23 cellular contexts compared by ENCODE assay signal in genomic region chr13:67128148-67128547, GRCh38.
"Had no signal": no experiment of that assay in that cellular context is flagged by ENCODE, and none has a peak within 500 bp of the region (broad histone marks: within the 10 kb centered on the region; RNA-seq: fewer than 3 reads in every experiment).

No MANE protein-coding gene starts in this region.

- H3K9me3 Mint-ChIP-seq: naive B cell; nephron; stimulated activated memory B cell treated with anti-CD40 and anti-IgM and Interleukin-4, amounts not matched to agents 10 μg/mL and 1 μg/mL and 100 μg/mL, for 72 hours; stimulated activated naive CD8-positive, alpha-beta T cell treated with anti-CD3 and anti-CD28 coated beads, Interleukin-15, Interleukin-2, amounts not matched to agents 100 ng/mL and 50 ng/mL, for 24 hours had no signal

- H3K27me3 ChIP-seq: colonic mucosa, heart left ventricle, spleen, testis, tibial nerve had no signal

- DNase-seq: colonic mucosa; dermis blood vessel endothelial cell; effector CD8-positive, alpha-beta T cell; heart left ventricle; hippocampal formation; left colon; left ventricle myocardium superior; mesenchymal stem cell; midbrain; naive B cell; posterior cingulate gyrus; spleen; stimulated activated CD4-positive, alpha-beta T cell treated with anti-CD3 and anti-CD28 coated beads, Interleukin-15, amount 100 ng/mL, for 24 hours; stimulated activated CD4-positive, alpha-beta T cell treated with anti-CD3 and anti-CD28 coated beads, Interleukin-1b, Interleukin-23, amount 100 ng/mL, for 48 hours; stimulated activated CD4-positive, alpha-beta T cell treated with anti-CD3 and anti-CD28 coated beads, Interleukin-4, amount 100 ng/mL, for 24 hours; testis had no signal

- ATAC-seq: esophagus mucosa; heart left ventricle; left colon; left ventricle myocardium superior; sciatic nerve; stimulated activated memory B cell treated with anti-CD40 and anti-IgM and Interleukin-4, amounts not matched to agents 10 μg/mL and 1 μg/mL and 100 μg/mL, for 72 hours had no signal

- H3K27ac Mint-ChIP-seq: nephron; stimulated activated memory B cell treated with anti-CD40 and anti-IgM and Interleukin-4, amounts not matched to agents 10 μg/mL and 1 μg/mL and 100 μg/mL, for 72 hours; stimulated activated naive CD8-positive, alpha-beta T cell treated with anti-CD3 and anti-CD28 coated beads, Interleukin-15, Interleukin-2, amounts not matched to agents 100 ng/mL and 50 ng/mL, for 24 hours had no signal

- H3K27ac ChIP-seq: colonic mucosa, heart left ventricle, spleen, testis, tibial nerve had no signal

- H3K4me3 ChIP-seq: colonic mucosa, heart left ventricle, lung, spleen, testis, tibial nerve had no signal

- H3K4me3 Mint-ChIP-seq: nephron; stimulated activated memory B cell treated with anti-CD40 and anti-IgM and Interleukin-4, amounts not matched to agents 10 μg/mL and 1 μg/mL and 100 μg/mL, for 72 hours; stimulated activated naive CD8-positive, alpha-beta T cell treated with anti-CD3 and anti-CD28 coated beads, Interleukin-15, Interleukin-2, amounts not matched to agents 100 ng/mL and 50 ng/mL, for 24 hours had no signal

- H3K4me1 Mint-ChIP-seq: stimulated activated memory B cell treated with anti-CD40 and anti-IgM and Interleukin-4, amounts not matched to agents 10 μg/mL and 1 μg/mL and 100 μg/mL, for 72 hours had no signal

- H3K4me1 ChIP-seq: colonic mucosa, spleen, testis, tibial nerve had no signal

- H3K36me3 ChIP-seq: colonic mucosa, heart left ventricle, spleen, tibial nerve had no signal

- H3K36me3 Mint-ChIP-seq: naive B cell; stimulated activated memory B cell treated with anti-CD40 and anti-IgM and Interleukin-4, amounts not matched to agents 10 μg/mL and 1 μg/mL and 100 μg/mL, for 72 hours had no signal

- H3K9me3 ChIP-seq: colonic mucosa, heart left ventricle, spleen, testis, tibial nerve had no signal

- H3K27me3 Mint-ChIP-seq: naive B cell; stimulated activated memory B cell treated with anti-CD40 and anti-IgM and Interleukin-4, amounts not matched to agents 10 μg/mL and 1 μg/mL and 100 μg/mL, for 72 hours; stimulated activated naive CD8-positive, alpha-beta T cell treated with anti-CD3 and anti-CD28 coated beads, Interleukin-15, Interleukin-2, amounts not matched to agents 100 ng/mL and 50 ng/mL, for 24 hours had no signal
